ENCODE assay signal across 7 cellular contexts in the genomic region with DNA sequence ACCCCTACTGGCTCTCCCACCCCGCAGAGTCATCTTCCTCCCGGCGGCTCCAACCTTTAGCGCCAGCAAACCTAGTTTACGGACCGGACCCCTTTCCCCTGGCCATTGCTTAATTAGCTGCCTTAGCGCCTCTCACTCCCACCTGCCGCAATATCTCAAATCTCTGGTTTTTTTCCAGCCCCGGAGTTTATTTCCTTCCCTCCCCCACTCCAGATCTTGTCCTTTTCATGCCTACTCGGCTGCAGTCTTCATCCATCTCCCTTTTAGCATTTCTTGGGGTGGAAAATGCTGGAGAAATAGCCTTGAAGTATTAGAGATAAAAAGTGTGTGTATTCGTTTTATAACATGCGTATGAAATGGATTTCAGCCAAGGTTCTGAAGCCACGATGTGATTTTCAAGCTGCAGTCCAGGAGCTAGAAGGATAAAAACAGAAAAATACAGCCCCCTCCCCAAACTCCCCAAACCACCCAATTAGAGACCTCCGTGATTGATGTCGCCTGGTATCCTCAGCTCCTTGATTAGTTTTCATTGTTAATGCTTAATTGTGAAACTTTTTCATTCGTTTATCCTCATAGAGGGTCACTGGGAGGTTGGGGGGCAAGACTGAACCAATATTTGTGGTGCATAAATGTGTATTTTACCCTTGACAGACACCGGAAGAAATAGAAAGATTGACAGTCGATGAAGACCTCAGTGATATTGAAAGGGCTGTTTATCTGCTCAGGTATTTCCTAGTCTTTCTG. TPM values are rescaled to one million over a fixed set of nuclear protein-coding genes. Genes with fewer than 3 reads are reported as not detected.
A peak's percentile ranks its signal among the peaks of the same experiment; 100 is the strongest.
DNase-seq lines count a peak whose midpoint lies in the region; ATAC-seq and TF ChIP-seq lines count a peak whose summit lies in the region.

No MANE protein-coding gene starts in this region.

- H3K23ac ChIP-seq in H9 (ENCODE audit: insufficient read length, low read depth, low read length): no peak overlapping the region

- H3K4me3 ChIP-seq in Panc1 (ENCODE audit: low read depth in 2 of 2, low read length in 2 of 2): peak overlapping the region; percentile 37 to 52
- H3K4me3 ChIP-seq in esophagus muscularis mucosa: peak overlapping the region; percentile 65 to 79 (median 68)
- peak overlapping the region; percentile 39 for H3K4me3 ChIP-seq in retinal pigment epithelial cell (ENCODE audit: low read length)
- H3K4me3 ChIP-seq in left lung: peak overlapping the region in 1 of 2 donors; percentile 61

- intact Hi-C loops in Panc1 (cut with micrococcal nuclease; ENCODE audit: unreplicated experiment): no loop called here
- intact Hi-C loops in esophagus muscularis mucosa (cut with DNase I): loop anchor here (2.0 to 5.0 kb wide), 2 partner anchors 41 to 138 kb away; no protein-coding TSS in a partner anchor
- intact Hi-C loops in left lung (cut with DNase I): no loop called here

- peaks cover 3% of the 10 kb centered on the region; the same call in 1 of the 2 replicates for H3K79me2 ChIP-seq in H9 (ENCODE audit: insufficient read depth, low read length)

- H3K14ac ChIP-seq in H9 (ENCODE audit: insufficient read depth, low read length): no peak overlapping the region

- no peak overlapping the region for H3K27ac ChIP-seq in H9 (ENCODE audit: insufficient read length, low read depth, low read length)
- no peak overlapping the region for H3K27ac ChIP-seq in Panc1 (ENCODE audit: low read length)
- no peak overlapping the region for H3K27ac ChIP-seq in esophagus muscularis mucosa (replicated peaks in 1 of 4)
- no peak overlapping the region for H3K27ac ChIP-seq in left lung

- peaks cover 0 to 5% (median 0%) of the 10 kb centered on the region in 3 experiments; a peak in 1 of 7 replicates for H3K36me3 Mint-ChIP-seq in H9 (ENCODE audit: insufficient read depth in 1 of 3, low read depth in 3 of 3)

- H2BK12ac ChIP-seq in H9 (ENCODE audit: insufficient read length, low read depth, low read length): no peak overlapping the region

- H4K91ac ChIP-seq in H9 (ENCODE audit: insufficient read length, low read depth, low read length): no peak overlapping the region

- H3K9ac ChIP-seq in H9 (ENCODE audit: extremely low read depth, insufficient read length, low read length): peak overlapping the region; percentile 18

- peaks cover 46% of the 10 kb centered on the region for H3K27me3 Mint-ChIP-seq in H9 (ENCODE audit: low read depth)

- no peak overlapping the region for H3K56ac ChIP-seq in H9 (ENCODE audit: insufficient read length, low read depth, low read length)

- BruUV-seq in Panc1 (replicated peaks; lab: Mats Ljungman, UMichigan): no TSS peak

- no peak overlapping the region for H2BK120ac ChIP-seq in H9 (ENCODE audit: low read depth, low read length, poor library complexity, severe bottlenecking)

- H3K4me1 ChIP-seq in H9 (ENCODE audit: insufficient read depth, low read length) (peaks cover 3% of the 10 kb centered on the region; the same call in 1 of the 2 replicates), Panc1 (ENCODE audit: control insufficient read depth, insufficient read depth, low read length) (peaks cover 4% of the 10 kb centered on the region), esophagus muscularis mucosa (peaks cover 12 to 28% (median 25%) of the 10 kb centered on the region in 4 donors), left lung (peaks cover 0 to 28% of the 10 kb centered on the region in 2 donors)

- H4K20me1 ChIP-seq in H9 (ENCODE audit: control insufficient read depth, insufficient read depth, insufficient read length): no peaks in the 10 kb centered on the region

- H3K79me1 ChIP-seq in H9 (ENCODE audit: insufficient read depth, low read depth, low read length, poor library complexity, severe bottlenecking): no peaks in the 10 kb centered on the region

- no peak overlapping the region for H2AFZ ChIP-seq in H9 (ENCODE audit: low read length)

- no peak for DNase-seq in H9
- no peak for DNase-seq in Panc1 (ENCODE audit: low read depth, low spot score)
- DNase-seq in esophagus muscularis mucosa (ENCODE audit: extremely low spot score): no peak
- no peak for DNase-seq in retinal pigment epithelial cell (ENCODE audit: low read depth)
- DNase-seq in left lung: no peak
- no peak for DNase-seq in stimulated activated CD4-positive, alpha-beta T cell treated with anti-CD3 and anti-CD28 coated beads, Interleukin-4, amount 100 ng/mL, for 4 hours

- TF ChIP-seq EP300 in esophagus muscularis mucosa (IDR thresholded peaks at IDR 0.05): no peak

- no peak overlapping the region for H2BK15ac ChIP-seq in H9 (ENCODE audit: low read depth, low read length)

- CTCF ChIA-PET in Panc1 (lab: Charles Lee): interaction anchor here (0.6 kb wide), 1 partner anchor 44 kb away, joined by 3 read pairs; no protein-coding TSS in a partner anchor

- H3K18ac ChIP-seq in H9 (ENCODE audit: insufficient read length, low read depth, low read length): no peak overlapping the region

- H3K36me3 ChIP-seq in Panc1 (ENCODE audit: control insufficient read depth, insufficient read depth, low read length): no peaks in the 10 kb centered on the region; the same call in 1 of the 2 replicates
- H3K36me3 ChIP-seq in esophagus muscularis mucosa: no peaks in the 10 kb centered on the region
- no peaks in the 10 kb centered on the region for H3K36me3 ChIP-seq in left lung

- WGBS in H9 (ENCODE audit: extremely low coverage, insufficient read length, low lambda C conversion rate): no CpG with 5 or more reads among the region's 18 CpGs
- WGBS in esophagus muscularis mucosa: 13% methylated on average over 18 of the region's 18 CpGs

- no peak overlapping the region for H4K8ac ChIP-seq in H9 (replicated peaks; ENCODE audit: insufficient read length, low read depth, low read length)

- no peak overlapping the region for H2BK5ac ChIP-seq in H9 (ENCODE audit: insufficient read length, low read length)

- peak overlapping the region; percentile 81 for H3K4me2 ChIP-seq in H9 (ENCODE audit: insufficient read depth, insufficient read length, low read length)

- H3K27ac Mint-ChIP-seq in H9: peak overlapping the region in 1 of 3 experiments; percentile 48; a peak in 1 of 7 replicates

- no peak for ATAC-seq in Panc1
- ATAC-seq in left lung: no peak
- ATAC-seq in HG02981 (IDR thresholded peaks at IDR 0.05; ENCODE audit: unreplicated experiment): no peak

- peak overlapping the region; percentile 84 to 97 for H3K4me3 Mint-ChIP-seq in H9

- no peak overlapping the region for H2BK20ac ChIP-seq in H9 (ENCODE audit: low read depth, low read length, poor library complexity, severe bottlenecking)

- peaks cover 11% of the 10 kb centered on the region for H3K23me2 ChIP-seq in H9 (ENCODE audit: insufficient read length, low read depth, low read length, poor library complexity, severe bottlenecking)

- H3K9me3 Mint-ChIP-seq in H9: no peaks in the 10 kb centered on the region

- H4K5ac ChIP-seq in H9 (ENCODE audit: insufficient read length, low read depth, low read length): no peak overlapping the region

- POLR2A ChIA-PET in Panc1 (lab: Charles Lee): interaction anchor here (0.7 kb wide), 1 partner anchor 141 kb away, joined by 3 read pairs; no protein-coding TSS in a partner anchor

- H3K27me3 ChIP-seq in H9 (ENCODE audit: insufficient read depth, low read length): no peaks in the 10 kb centered on the region; the same call in 1 of the 2 replicates
- H3K27me3 ChIP-seq in Panc1 (ENCODE audit: control insufficient read depth, insufficient read depth, low read length): peaks cover 4% of the 10 kb centered on the region; the same call in 1 of the 2 replicates
- peaks cover 2 to 86% (median 24%) of the 10 kb centered on the region in 4 donors for H3K27me3 ChIP-seq in esophagus muscularis mucosa
- peaks cover 33 to 88% of the 10 kb centered on the region in 2 donors for H3K27me3 ChIP-seq in left lung

- H2AK5ac ChIP-seq in H9 (ENCODE audit: insufficient read length, low read length): no peak overlapping the region

- H3K4me1 Mint-ChIP-seq in H9: peaks cover 35 to 44% of the 10 kb centered on the region in 2 experiments

- H3K4ac ChIP-seq in H9 (ENCODE audit: low read depth, low read length): no peak overlapping the region

- TF ChIP-seq CTCF in H9 (conservative IDR thresholded peaks at IDR 0.05) (no peak), Panc1 (IDR thresholded peaks at IDR 0.05) (no peak), esophagus muscularis mucosa (IDR thresholded peaks at IDR 0.05) (no peak), retinal pigment epithelial cell (conservative IDR thresholded peaks at IDR 0.05; ENCODE audit: low read depth, low read length) (no peak), left lung (IDR thresholded peaks at IDR 0.05) (no peak)

- H3K9me3 ChIP-seq in H9 (ENCODE audit: control insufficient read depth, low read depth, low read length): no peaks in the 10 kb centered on the region
- H3K9me3 ChIP-seq in Panc1 (ENCODE audit: control insufficient read depth, insufficient read depth, low read depth, low read length): no peaks in the 10 kb centered on the region
- H3K9me3 ChIP-seq in esophagus muscularis mucosa: no peaks in the 10 kb centered on the region
- H3K9me3 ChIP-seq in left lung: no peaks in the 10 kb centered on the region

- no peak for TF ChIP-seq POLR2A in esophagus muscularis mucosa (IDR thresholded peaks at IDR 0.05; ENCODE audit: low read depth)

- in situ Hi-C loops in Panc1 (cut with HindIII; ENCODE audit: low pct_unique_long_range_greater_than_20kb, low sequenced_read_pairs): no loop called here

- H3T11ph ChIP-seq in H9 (ENCODE audit: low read length): no peak overlapping the region

RNA-seq across cellular contexts. Expression of gene PPP4R4, which starts 1.5 kb away (rescaled TPM):
- total RNA-seq in H9 (2021) (3.9 and 5.1 TPM in 2 replicates), Panc1 (2021; ENCODE audit: unreplicated experiment) (1.1 TPM), esophagus muscularis mucosa (under 1 TPM in 3 of 4 donors, not detected in 1; 0.19 to 0.83 (median 0.34) TPM), left lung (1 to 10 TPM in 1 of 2 donors, under 1 TPM in 1; 0.52 to 3.7 TPM)
- polyA plus RNA-seq in Panc1 (2012; ENCODE audit: insufficient read length): 0.91 TPM

RNA-seq across cellular contexts. Expression of gene IFI27L2, which starts 46.2 kb away (rescaled TPM):
- total RNA-seq in H9 (2021) (28.6 and 32.5 TPM in 2 replicates), Panc1 (2021; ENCODE audit: unreplicated experiment) (13.2 TPM), esophagus muscularis mucosa (10 to 100 TPM; 38.8 to 83.9 (median 64.7) TPM), left lung (10 to 100 TPM; 37.9 to 59.3 TPM)
- polyA plus RNA-seq in Panc1 (2012; ENCODE audit: insufficient read length): 33.4 TPM
